Comparison of ENCODE assay signal across 23 cellular contexts in the genomic region with DNA sequence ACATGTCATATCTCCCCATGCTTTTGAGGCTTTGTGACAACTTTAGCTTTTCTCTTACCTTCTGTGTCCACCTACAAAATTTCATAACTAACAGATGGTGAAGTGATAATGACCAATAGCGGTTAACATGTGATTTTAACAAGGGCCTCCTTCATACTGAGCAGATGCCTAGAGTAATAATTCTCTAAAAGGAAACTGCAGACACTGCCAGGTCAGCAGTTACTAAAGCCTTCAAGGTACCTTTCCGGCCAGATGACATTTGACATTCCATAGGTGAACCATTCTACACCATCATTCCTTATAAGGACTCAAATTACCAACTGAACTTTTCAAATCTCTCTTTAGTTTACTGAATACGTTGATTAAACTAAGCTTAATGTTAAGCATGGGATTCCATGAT.
"Had no signal": no experiment of that assay in that cellular context is flagged by ENCODE, and none has a peak within 500 bp of the region (broad histone marks: within the 10 kb centered on the region; RNA-seq: fewer than 3 reads in every experiment).

No MANE protein-coding gene starts in this region.

- H3K27me3 ChIP-seq: gastroesophageal sphincter, heart left ventricle, hepatocyte, right atrium auricular region, stomach, thyroid gland had no signal

- H3K27ac ChIP-seq: coronary artery, gastroesophageal sphincter, heart left ventricle, hepatocyte, parathyroid adenoma, prostate gland, right atrium auricular region, stomach, thyroid gland had no signal

- H3K4me1 ChIP-seq: gastroesophageal sphincter, heart left ventricle, parathyroid adenoma, prostate gland, right atrium auricular region, stomach, thyroid gland had no signal

- H3K9me3 ChIP-seq: prostate gland, thyroid gland had no signal

- H3K4me1 Mint-ChIP-seq: memory B cell; natural killer cell; neural crest cell; stimulated activated effector memory CD8-positive, alpha-beta T cell treated with anti-CD3 and anti-CD28 coated beads, Interleukin-12 subunit alpha, Interleukin-12 subunit beta, amount 100 ng/mL, for 72 hours had no signal

- H3K4me3 ChIP-seq: coronary artery, gastroesophageal sphincter, heart left ventricle, hepatocyte, lung, prostate gland, right atrium auricular region, smooth muscle cell, stomach, thyroid gland had no signal

- H3K36me3 Mint-ChIP-seq: memory B cell; stimulated activated effector memory CD8-positive, alpha-beta T cell treated with anti-CD3 and anti-CD28 coated beads, Interleukin-12 subunit alpha, Interleukin-12 subunit beta, amount 100 ng/mL, for 72 hours had no signal

- H3K4me3 Mint-ChIP-seq: memory B cell; natural killer cell; neural crest cell; stimulated activated effector memory CD8-positive, alpha-beta T cell treated with anti-CD3 and anti-CD28 coated beads, Interleukin-12 subunit alpha, Interleukin-12 subunit beta, amount 100 ng/mL, for 72 hours had no signal

- H3K27ac Mint-ChIP-seq: memory B cell; natural killer cell; stimulated activated effector memory CD8-positive, alpha-beta T cell treated with anti-CD3 and anti-CD28 coated beads, Interleukin-12 subunit alpha, Interleukin-12 subunit beta, amount 100 ng/mL, for 72 hours had no signal

- DNase-seq: effector memory CD4-positive, alpha-beta T cell; foreskin fibroblast; heart left ventricle; kidney; natural killer cell; stimulated activated CD4-positive, alpha-beta T cell treated with anti-CD3 and anti-CD28 coated beads, Interleukin-12 subunit alpha, Interleukin-12 subunit beta, amount 100 ng/mL, for 4 hours; stimulated activated CD4-positive, alpha-beta T cell treated with anti-CD3 and anti-CD28 coated beads, Interleukin-1b, Interleukin-23, amount 100 ng/mL, for 48 hours; stimulated activated CD4-positive, alpha-beta T cell treated with anti-CD3 and anti-CD28 coated beads, Interleukin-4, amount 100 ng/mL, for 24 hours; stimulated activated naive CD4-positive, alpha-beta T cell treated with Interleukin-2 at 50 U/mL for 16 hours; stomach; thyroid gland; trophoblast cell had no signal

- H3K27me3 Mint-ChIP-seq: memory B cell had no signal

- H3K36me3 ChIP-seq: gastroesophageal sphincter, heart left ventricle, prostate gland, right atrium auricular region, stomach, thyroid gland had no signal
